In genomic region chr3:119401069-119401468, GRCh38 we compare ENCODE assay signal across 12 cellular contexts.
A peak's percentile ranks its signal among the peaks of the same experiment; 100 is the strongest.
DNase-seq lines count a peak whose midpoint lies in the region; ATAC-seq and TF ChIP-seq lines count a peak whose summit lies in the region.
"Had no signal": no experiment of that assay in that cellular context is flagged by ENCODE, and none has a peak within 500 bp of the region (broad histone marks: within the 10 kb centered on the region; RNA-seq: fewer than 3 reads in every experiment).

No MANE protein-coding gene starts in this region.

- no peaks in the 10 kb centered on the region for H3K4me1 Mint-ChIP-seq in naive thymus-derived CD8-positive, alpha-beta T cell

- CTCF ChIA-PET in GM10248 (lab: Yijun Ruan, JAX) = interaction anchor here (1.4 kb wide), 1 partner anchor 20 kb away, joined by 4 read pairs; no protein-coding TSS in a partner anchor

- H3K27ac Mint-ChIP-seq in naive thymus-derived CD8-positive, alpha-beta T cell = no peak overlapping the region
- H3K27ac Mint-ChIP-seq: brain, endodermal cell had no signal

- no peak for TF ChIP-seq CTCF in GM10248 (IDR thresholded peaks at IDR 0.05; ENCODE audit: control extremely low read depth, extremely low read depth, low read depth, missing control alignments)

- H3K36me3 Mint-ChIP-seq in naive thymus-derived CD8-positive, alpha-beta T cell = peaks cover 0 to 15% (median 12%) of the 10 kb centered on the region in 3 donors
- H3K36me3 Mint-ChIP-seq: brain had no signal

- DNase-seq in GM10248 (ENCODE audit: extremely low spot score) = peak; percentile 37
- DNase-seq in SHP77 treated with DMSO at 0.1 percent for 48 hours (lab: John Stamatoyannopoulos, UW) = no peak
- DNase-seq in naive thymus-derived CD8-positive, alpha-beta T cell = no peak
- no peak for DNase-seq in DMS 273 treated with DMSO at 0.1 percent for 48 hours (lab: John Stamatoyannopoulos, UW)
- DNase-seq: endodermal cell, left ventricle myocardium superior, SW 1271 had no signal

- POLR2A ChIA-PET in GM10248 (lab: Yijun Ruan, JAX) = no interaction called here
- POLR2A ChIA-PET in naive thymus-derived CD8-positive, alpha-beta T cell (lab: Charles Lee) = no interaction called here

- no peak overlapping the region for H3K4me3 Mint-ChIP-seq in naive thymus-derived CD8-positive, alpha-beta T cell
- H3K4me3 Mint-ChIP-seq: brain had no signal

- H3K9me3 Mint-ChIP-seq in naive thymus-derived CD8-positive, alpha-beta T cell = no peaks in the 10 kb centered on the region
- H3K9me3 Mint-ChIP-seq: brain, endodermal cell had no signal

- no peaks in the 10 kb centered on the region for H3K27me3 Mint-ChIP-seq in naive thymus-derived CD8-positive, alpha-beta T cell
- H3K27me3 Mint-ChIP-seq: brain had no signal

- ATAC-seq in GM19324 (IDR thresholded peaks at IDR 0.05; ENCODE audit: low FRiP score, unreplicated experiment) (peak; percentile 62), HG02588 (IDR thresholded peaks at IDR 0.05; ENCODE audit: unreplicated experiment) (peak; percentile 43), HG03439 (IDR thresholded peaks at IDR 0.05; ENCODE audit: unreplicated experiment) (peak; percentile 52), HG02840 (IDR thresholded peaks at IDR 0.05; ENCODE audit: low FRiP score, unreplicated experiment) (no peak)
- no peak for ATAC-seq in naive thymus-derived CD8-positive, alpha-beta T cell
- ATAC-seq: left ventricle myocardium superior had no signal

Comparison
In these comparisons a context has a peak if more than half of its experiments do, and no peak if none do; other contexts are left out.
1. ATAC-seq: peak in GM19324 (single experiment), HG02588 (single experiment) and HG03439 (single experiment); none in naive thymus-derived CD8-positive, alpha-beta T cell (0 of 2) and HG02840 (single experiment).